ENCODE assay signal across 9 cellular contexts in the genomic region with DNA sequence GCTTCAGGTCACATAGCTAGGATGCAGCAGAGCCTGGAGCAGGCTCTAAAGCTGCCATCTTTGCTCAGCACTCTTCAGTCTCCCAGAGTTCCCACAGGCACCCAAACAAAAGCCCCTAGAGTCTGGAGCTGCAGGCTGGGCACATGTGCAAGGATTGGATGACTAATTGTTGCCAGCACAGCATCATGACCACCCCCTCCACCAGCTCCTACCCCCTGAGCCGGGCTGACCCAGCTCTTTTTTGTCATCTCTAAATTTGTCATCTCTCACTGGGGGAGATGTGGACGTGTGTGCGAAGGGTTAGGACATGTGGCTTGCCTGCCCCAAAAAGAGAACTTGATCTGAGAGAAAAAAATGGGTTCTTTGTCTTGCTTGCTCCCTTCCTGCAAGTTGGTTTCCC. TPM values are rescaled to one million over a fixed set of nuclear protein-coding genes. Genes with fewer than 3 reads are reported as not detected.
DNase-seq lines count a peak whose midpoint lies in the region; ATAC-seq and TF ChIP-seq lines count a peak whose summit lies in the region.
"Had no signal": no experiment of that assay in that cellular context is flagged by ENCODE, and none has a peak within 500 bp of the region (broad histone marks: within the 10 kb centered on the region; RNA-seq: fewer than 3 reads in every experiment).

No MANE protein-coding gene starts in this region.

- TF ChIP-seq CTCF in breast epithelium (IDR thresholded peaks at IDR 0.05) (no peak), vagina (IDR thresholded peaks at IDR 0.05) (no peak)

- H3K4me1 ChIP-seq in breast epithelium (peaks cover 0 to 8% of the 10 kb centered on the region in 2 donors), muscle layer of duodenum (ENCODE audit: control insufficient read depth in 1 of 2, insufficient read depth in 2 of 2, low read length in 2 of 2) (no peaks in the 10 kb centered on the region), vagina (peaks cover 15% of the 10 kb centered on the region)

- intact Hi-C loops in Right ventricle myocardium superior (cut with DNase I) = no loop called here
- intact Hi-C loops in Right ventricle myocardium inferior (cut with DNase I) = no loop called here
- intact Hi-C loops in breast epithelium (cut with DNase I; ENCODE audit: low total_unique reads) = no loop called here
- intact Hi-C loops in vagina (cut with DNase I) = no loop called here

- H3K9me3 ChIP-seq in breast epithelium (no peaks in the 10 kb centered on the region), muscle layer of duodenum (ENCODE audit: control insufficient read depth in 1 of 2, low read length in 2 of 2) (no peaks in the 10 kb centered on the region), vagina (no peaks in the 10 kb centered on the region)

- ATAC-seq in Right ventricle myocardium superior (ENCODE audit: poor library complexity) (peak; percentile 8), Right ventricle myocardium inferior (no peak), GM21786 (IDR thresholded peaks at IDR 0.05; ENCODE audit: unreplicated experiment) (no peak)

- DNase-seq in Right ventricle myocardium superior = no peak
- DNase-seq in Right ventricle myocardium inferior (ENCODE audit: missing footprints) = no peak
- no peak for DNase-seq in breast epithelium (ENCODE audit: low spot score in 2 of 2)
- no peak for DNase-seq in vagina (ENCODE audit: extremely low spot score in 2 of 2)
- DNase-seq in NCI-H446 treated with DMSO at 0.1 percent for 48 hours (lab: John Stamatoyannopoulos, UW) = no peak
- DNase-seq in NCI-H1105 (lab: John Stamatoyannopoulos, UW) = no peak
- DNase-seq: DMS53 had no signal

- H3K27ac ChIP-seq in breast epithelium (peak overlapping the region; percentile 92 to 98), muscle layer of duodenum (ENCODE audit: low read length) (peak overlapping the region; percentile 96), vagina (peak overlapping the region; percentile 86)

- TF ChIP-seq POLR2A in breast epithelium (IDR thresholded peaks at IDR 0.05) (no peak), vagina (IDR thresholded peaks at IDR 0.05) (no peak)

- H3K27me3 ChIP-seq in breast epithelium (no peaks in the 10 kb centered on the region), muscle layer of duodenum (ENCODE audit: low read depth, low read length) (no peaks in the 10 kb centered on the region), vagina (no peaks in the 10 kb centered on the region)

- H3K36me3 ChIP-seq in breast epithelium (no peaks in the 10 kb centered on the region), muscle layer of duodenum (ENCODE audit: control insufficient read depth in 1 of 2, insufficient read depth in 2 of 2, low read length in 2 of 2) (peaks cover 0 to 20% of the 10 kb centered on the region in 2 donors), vagina (no peaks in the 10 kb centered on the region)

- H3K4me3 ChIP-seq in breast epithelium = peak overlapping the region in 1 of 3 donors; percentile 52
- no peak overlapping the region for H3K4me3 ChIP-seq in muscle layer of duodenum (ENCODE audit: low read depth in 1 of 2, low read length in 2 of 2)
- no peak overlapping the region for H3K4me3 ChIP-seq in vagina

RNA-seq across cellular contexts. Expression of a gene that starts 4.3 kb away (rescaled TPM):
- total RNA-seq in Right ventricle myocardium superior (3.4 TPM), Right ventricle myocardium inferior (2.9 TPM), breast epithelium (10 to 100 TPM; 21.9 to 50.6 (median 47.9) TPM), vagina (21.6 TPM)

RNA-seq across cellular contexts. Expression of a gene that starts 17.6 kb away (rescaled TPM):
- total RNA-seq in Right ventricle myocardium superior (17.2 TPM), Right ventricle myocardium inferior (18.3 TPM), breast epithelium (10 to 100 TPM; 31.0 to 46.2 (median 36.1) TPM), vagina (29.2 TPM)

RNA-seq across cellular contexts. Expression of a gene that starts 29.2 kb away (rescaled TPM):
- total RNA-seq in Right ventricle myocardium superior = 11.6 TPM
- total RNA-seq in Right ventricle myocardium inferior = 17.3 TPM
- 10 to 100 TPM; 13.1 to 28.5 (median 21.0) TPM for total RNA-seq in breast epithelium
- total RNA-seq in vagina = 9.8 TPM

RNA-seq across cellular contexts. Expression of a gene that starts 29.5 kb away (rescaled TPM):
- total RNA-seq in Right ventricle myocardium superior (48.0 TPM), Right ventricle myocardium inferior (50.2 TPM), breast epithelium (10 to 100 TPM; 54.7 to 64.3 (median 55.3) TPM), vagina (33.1 TPM)
